In the genomic region with DNA sequence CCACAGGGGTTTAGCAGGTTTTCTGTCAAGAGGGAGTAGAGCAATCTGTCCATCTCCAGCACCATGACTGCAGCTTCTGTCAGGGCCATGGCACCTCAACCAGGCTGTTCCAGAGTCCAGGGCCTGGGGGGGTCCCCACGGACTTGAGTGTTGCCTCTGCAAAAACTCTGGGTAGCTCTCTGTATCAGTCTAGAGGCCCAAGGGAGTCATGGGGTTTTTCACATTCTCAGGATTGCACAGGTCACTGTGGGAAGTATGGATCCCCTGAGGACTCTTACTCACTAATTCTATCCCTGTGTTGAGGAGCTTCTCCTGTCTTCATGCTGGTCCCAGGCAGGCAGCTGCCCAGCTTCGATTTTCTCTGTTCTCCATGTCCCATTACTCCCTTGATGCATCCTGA, we compare ENCODE assay signal across 21 cellular contexts.
A peak's percentile ranks its signal among the peaks of the same experiment; 100 is the strongest.
DNase-seq lines count a peak whose midpoint lies in the region; ATAC-seq, FAIRE-seq and TF ChIP-seq lines count a peak whose summit lies in the region.
"Had no signal": no experiment of that assay in that cellular context is flagged by ENCODE, and none has a peak within 500 bp of the region (broad histone marks: within the 10 kb centered on the region; RNA-seq: fewer than 3 reads in every experiment).

No MANE protein-coding gene starts in this region.

- peak overlapping the region; percentile 24 for H3K27ac ChIP-seq in C4-2B
- H3K27ac ChIP-seq in GM12878 (ENCODE audit: control insufficient read depth, insufficient read depth) = no peak overlapping the region
- H3K27ac ChIP-seq: BLaER1 had no signal

- CTCF ChIA-PET in GM12878 (lab: Yijun Ruan, JAX) = interaction anchor here (0.6 to 2.9 kb wide), 13 partner anchors 9 to 308 kb away, joined by 3 to 21 read pairs (median 5); no protein-coding TSS in a partner anchor

- H4K20me1 ChIP-seq in GM12878 (ENCODE audit: control insufficient read depth, insufficient read depth) = no peaks in the 10 kb centered on the region
- H4K20me1 ChIP-seq: BLaER1 had no signal

- no peaks in the 10 kb centered on the region for H3K79me2 ChIP-seq in GM12878 (ENCODE audit: control insufficient read depth, insufficient read depth, low read length)

- DNase-seq in GM12878 (ENCODE audit: low read depth, low spot score) = no peak
- peak; percentile 39 for DNase-seq in fibroblast of mammary gland (ENCODE audit: low read depth)
- no peak for DNase-seq in HAP-1 (ENCODE audit: low spot score in 2 of 2)
- no peak for DNase-seq in NCI-H2107 (lab: John Stamatoyannopoulos, UW)
- DNase-seq in SIG-M5 (lab: John Stamatoyannopoulos, UW) = no peak
- DNase-seq: 8988T; ACHN; BE2C; Caco-2; Calu3; CD4-positive, alpha-beta T cell; CD8-positive, alpha-beta T cell; DMS79 treated with DMSO at 0.1 percent for 48 hours; GF-D8 had no signal

- POLR2A ChIA-PET in GM12878 (lab: Charles Lee) = interaction anchor here (0.7 to 2.2 kb wide), 18 partner anchors 9 to 109 kb away, joined by 3 to 10 read pairs (median 4); no protein-coding TSS in a partner anchor

- 6% methylated on average over 2 of the region's 2 CpGs for WGBS in GM12878 (ENCODE audit: insufficient coverage, insufficient replicate concordance, low lambda C conversion rate, missing lambda C conversion rate)

- H3K27me3 ChIP-seq in GM12878 (replicated peaks in 1 of 2; ENCODE audit: control insufficient read depth in 2 of 2, insufficient read depth in 2 of 2, low read length in 1 of 2) = no peaks in the 10 kb centered on the region
- no peaks in the 10 kb centered on the region; the same call in 1 of the 2 replicates for H3K27me3 ChIP-seq in HAP-1 (ENCODE audit: low read depth)
- H3K27me3 ChIP-seq: BE2C, BLaER1 had no signal

- TF ChIP-seq EP300 in GM12878 (IDR thresholded peaks at IDR 0.05; ENCODE audit: borderline replicate concordance in 1 of 2, control insufficient read depth in 1 of 2, low read depth in 2 of 2, low read length in 2 of 2) = no peak

- H2AFZ ChIP-seq in GM12878 (ENCODE audit: control insufficient read depth, low read depth, low read length) = no peak overlapping the region

- RAD21 ChIA-PET in GM12878 (lab: Charles Lee; ENCODE audit: unreplicated experiment) = interaction anchor here (0.8 to 5.1 kb wide), 22 partner anchors 9 to 165 kb away, joined by 3 to 36 read pairs (median 6); no protein-coding TSS in a partner anchor

- in situ Hi-C loops in GM12878 (cut with MboI) = no loop called here
- in situ Hi-C loops in HAP-1 (cut with MboI; ENCODE audit: low sequenced_read_pairs) = no loop called here

- intact Hi-C loops in GM12878 (cut with micrococcal nuclease; ENCODE audit: unreplicated experiment) = loop anchor here (10.0 kb wide), 1 partner anchor 1254 kb away; no protein-coding TSS in a partner anchor

- TF ChIP-seq RAD21 in GM12878 (IDR thresholded peaks at IDR 0.05; ENCODE audit: insufficient read depth, low read depth, low read length) = no peak

- H3K4me3 ChIP-seq in GM12878 = no peak overlapping the region
- no peak overlapping the region for H3K4me3 ChIP-seq in fibroblast of mammary gland (ENCODE audit: control insufficient read depth, low read depth, low read length)
- H3K4me3 ChIP-seq in HAP-1 = no peak overlapping the region
- H3K4me3 ChIP-seq: BLaER1 had no signal

- TF ChIP-seq CTCF in C4-2B (conservative IDR thresholded peaks at IDR 0.05) = no peak
- no peak; a peak in 1 of 6 replicates for TF ChIP-seq CTCF in GM12878 (IDR thresholded peaks at IDR 0.05 in 2 of 3, conservative IDR thresholded peaks at IDR 0.05 in 1 of 3; ENCODE audit: control insufficient read depth in 2 of 3, extremely low read depth in 1 of 3, insufficient read depth in 1 of 3, low read depth in 3 of 3, low read length in 3 of 3)
- no peak for TF ChIP-seq CTCF in fibroblast of mammary gland (conservative IDR thresholded peaks at IDR 0.05; ENCODE audit: control insufficient read depth, insufficient read depth, low read depth, low read length)

- no peak for TF ChIP-seq POLR2A in GM12878 (IDR thresholded peaks at IDR 0.05; ENCODE audit: low read depth, low read length)

- no peaks in the 10 kb centered on the region for H3K36me3 ChIP-seq in GM12878 (ENCODE audit: control insufficient read depth in 2 of 2, insufficient read depth in 2 of 2, low read length in 1 of 2)
- H3K36me3 ChIP-seq in HAP-1 (replicated peaks) = no peaks in the 10 kb centered on the region
- H3K36me3 ChIP-seq: BE2C, BLaER1 had no signal

- no peak for FAIRE-seq in GM12878 (lab: Jason Lieb, UNC)
- FAIRE-seq: A204.1, D721Med, G401.6, GM12892, GM18507 had no signal

- BruUV-seq in GM12878 (replicated peaks; lab: Mats Ljungman, UMichigan) = no TSS peak

- H3K9ac ChIP-seq in GM12878 (ENCODE audit: control insufficient read depth, insufficient read depth, low read length) = no peak overlapping the region
- H3K9ac ChIP-seq: BLaER1 had no signal

- SMC1A ChIA-PET in GM12878 (lab: Charles Lee; ENCODE audit: uncharacterized antibody, unreplicated experiment) = interaction anchor here (0.6 to 4.9 kb wide), 26 partner anchors 9 to 164 kb away, joined by 3 to 31 read pairs (median 4); no protein-coding TSS in a partner anchor

- H3K9me3 ChIP-seq in GM12878 (replicated peaks; ENCODE audit: control insufficient read depth, insufficient read depth, low read length) = no peaks in the 10 kb centered on the region; the same call in 2 of the 3 replicates
- no peaks in the 10 kb centered on the region for H3K9me3 ChIP-seq in HAP-1
- H3K9me3 ChIP-seq: BE2C, BLaER1, Caco-2 had no signal

- H3K4me2 ChIP-seq in GM12878 (ENCODE audit: control insufficient read depth, insufficient read depth) = no peak overlapping the region
- H3K4me2 ChIP-seq: BLaER1 had no signal

- ATAC-seq in GM12878 = peak; percentile 56
- ATAC-seq: CD8-positive, alpha-beta T cell had no signal

- no peaks in the 10 kb centered on the region for H3K4me1 ChIP-seq in GM12878 (ENCODE audit: control insufficient read depth, insufficient read depth, low read length)
- no peaks in the 10 kb centered on the region for H3K4me1 ChIP-seq in HAP-1
- H3K4me1 ChIP-seq: BE2C, BLaER1, Caco-2 had no signal

TF ChIP-seq in GM12878, 131 proteins besides CTCF, POLR2A, EP300 and RAD21 (continues in another document):
- no peak for TF ChIP-seq POLR2AphosphoS2 (IDR thresholded peaks at IDR 0.05; ENCODE audit: low read depth, low read length)
- no peak for TF ChIP-seq BHLHE40 (IDR thresholded peaks at IDR 0.05; ENCODE audit: borderline replicate concordance in 1 of 2, low read depth in 2 of 2, low read length in 1 of 2)
- TF ChIP-seq, protein P1, sequence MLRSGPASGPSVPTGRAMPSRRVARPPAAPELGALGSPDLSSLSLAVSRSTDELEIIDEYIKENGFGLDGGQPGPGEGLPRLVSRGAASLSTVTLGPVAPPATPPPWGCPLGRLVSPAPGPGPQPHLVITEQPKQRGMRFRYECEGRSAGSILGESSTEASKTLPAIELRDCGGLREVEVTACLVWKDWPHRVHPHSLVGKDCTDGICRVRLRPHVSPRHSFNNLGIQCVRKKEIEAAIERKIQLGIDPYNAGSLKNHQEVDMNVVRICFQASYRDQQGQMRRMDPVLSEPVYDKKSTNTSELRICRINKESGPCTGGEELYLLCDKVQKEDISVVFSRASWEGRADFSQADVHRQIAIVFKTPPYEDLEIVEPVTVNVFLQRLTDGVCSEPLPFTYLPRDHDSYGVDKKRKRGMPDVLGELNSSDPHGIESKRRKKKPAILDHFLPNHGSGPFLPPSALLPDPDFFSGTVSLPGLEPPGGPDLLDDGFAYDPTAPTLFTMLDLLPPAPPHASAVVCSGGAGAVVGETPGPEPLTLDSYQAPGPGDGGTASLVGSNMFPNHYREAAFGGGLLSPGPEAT (IDR thresholded peaks at IDR 0.05; ENCODE audit: low read depth) = no peak
- TF ChIP-seq, protein P2, sequence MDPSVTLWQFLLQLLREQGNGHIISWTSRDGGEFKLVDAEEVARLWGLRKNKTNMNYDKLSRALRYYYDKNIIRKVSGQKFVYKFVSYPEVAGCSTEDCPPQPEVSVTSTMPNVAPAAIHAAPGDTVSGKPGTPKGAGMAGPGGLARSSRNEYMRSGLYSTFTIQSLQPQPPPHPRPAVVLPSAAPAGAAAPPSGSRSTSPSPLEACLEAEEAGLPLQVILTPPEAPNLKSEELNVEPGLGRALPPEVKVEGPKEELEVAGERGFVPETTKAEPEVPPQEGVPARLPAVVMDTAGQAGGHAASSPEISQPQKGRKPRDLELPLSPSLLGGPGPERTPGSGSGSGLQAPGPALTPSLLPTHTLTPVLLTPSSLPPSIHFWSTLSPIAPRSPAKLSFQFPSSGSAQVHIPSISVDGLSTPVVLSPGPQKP (IDR thresholded peaks at IDR 0.05; ENCODE audit: low read depth, low read length) = no peak
- no peak for TF ChIP-seq NR2F1 (conservative IDR thresholded peaks at IDR 0.05)
- TF ChIP-seq, protein P3, sequence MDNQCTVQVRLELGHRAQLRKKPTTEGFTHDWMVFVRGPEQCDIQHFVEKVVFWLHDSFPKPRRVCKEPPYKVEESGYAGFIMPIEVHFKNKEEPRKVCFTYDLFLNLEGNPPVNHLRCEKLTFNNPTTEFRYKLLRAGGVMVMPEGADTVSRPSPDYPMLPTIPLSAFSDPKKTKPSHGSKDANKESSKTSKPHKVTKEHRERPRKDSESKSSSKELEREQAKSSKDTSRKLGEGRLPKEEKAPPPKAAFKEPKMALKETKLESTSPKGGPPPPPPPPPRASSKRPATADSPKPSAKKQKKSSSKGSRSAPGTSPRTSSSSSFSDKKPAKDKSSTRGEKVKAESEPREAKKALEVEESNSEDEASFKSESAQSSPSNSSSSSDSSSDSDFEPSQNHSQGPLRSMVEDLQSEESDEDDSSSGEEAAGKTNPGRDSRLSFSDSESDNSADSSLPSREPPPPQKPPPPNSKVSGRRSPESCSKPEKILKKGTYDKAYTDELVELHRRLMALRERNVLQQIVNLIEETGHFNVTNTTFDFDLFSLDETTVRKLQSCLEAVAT (IDR thresholded peaks at IDR 0.05) = 0 out of 2 replicates have a peak, but pooled peaks have one; percentile 7
- TF ChIP-seq STAT1 (conservative IDR thresholded peaks at IDR 0.05) = no peak
- no peak for TF ChIP-seq POLR2AphosphoS5 (IDR thresholded peaks at IDR 0.05; ENCODE audit: low read length)
- TF ChIP-seq ZZZ3 (IDR thresholded peaks at IDR 0.05; ENCODE audit: control insufficient read depth, insufficient read length, low read depth) = no peak
- no peak for TF ChIP-seq NR2C2 (IDR thresholded peaks at IDR 0.05; ENCODE audit: borderline replicate concordance, control insufficient read depth, insufficient read length, low read depth)
- no peak for TF ChIP-seq ESRRA (IDR thresholded peaks at IDR 0.05; ENCODE audit: low read length)
- no peak for TF ChIP-seq ZNF217 (IDR thresholded peaks at IDR 0.05)
- 0 out of 4 replicates have a peak, but pooled peaks have one; percentile 13 to 29 for TF ChIP-seq IKZF2 (IDR thresholded peaks at IDR 0.05)
- TF ChIP-seq ZNF274 (IDR thresholded peaks at IDR 0.05; ENCODE audit: insufficient read depth, insufficient read length) = no peak
- no peak for TF ChIP-seq SMARCA5 (IDR thresholded peaks at IDR 0.05)
- TF ChIP-seq ZNF384 (IDR thresholded peaks at IDR 0.05; ENCODE audit: borderline replicate concordance, low read depth, low read length) = no peak
- no peak for TF ChIP-seq STAT3 (IDR thresholded peaks at IDR 0.05; ENCODE audit: low read depth, low read length)
